ENCODE assay signal across 8 cellular contexts in the genomic region with DNA sequence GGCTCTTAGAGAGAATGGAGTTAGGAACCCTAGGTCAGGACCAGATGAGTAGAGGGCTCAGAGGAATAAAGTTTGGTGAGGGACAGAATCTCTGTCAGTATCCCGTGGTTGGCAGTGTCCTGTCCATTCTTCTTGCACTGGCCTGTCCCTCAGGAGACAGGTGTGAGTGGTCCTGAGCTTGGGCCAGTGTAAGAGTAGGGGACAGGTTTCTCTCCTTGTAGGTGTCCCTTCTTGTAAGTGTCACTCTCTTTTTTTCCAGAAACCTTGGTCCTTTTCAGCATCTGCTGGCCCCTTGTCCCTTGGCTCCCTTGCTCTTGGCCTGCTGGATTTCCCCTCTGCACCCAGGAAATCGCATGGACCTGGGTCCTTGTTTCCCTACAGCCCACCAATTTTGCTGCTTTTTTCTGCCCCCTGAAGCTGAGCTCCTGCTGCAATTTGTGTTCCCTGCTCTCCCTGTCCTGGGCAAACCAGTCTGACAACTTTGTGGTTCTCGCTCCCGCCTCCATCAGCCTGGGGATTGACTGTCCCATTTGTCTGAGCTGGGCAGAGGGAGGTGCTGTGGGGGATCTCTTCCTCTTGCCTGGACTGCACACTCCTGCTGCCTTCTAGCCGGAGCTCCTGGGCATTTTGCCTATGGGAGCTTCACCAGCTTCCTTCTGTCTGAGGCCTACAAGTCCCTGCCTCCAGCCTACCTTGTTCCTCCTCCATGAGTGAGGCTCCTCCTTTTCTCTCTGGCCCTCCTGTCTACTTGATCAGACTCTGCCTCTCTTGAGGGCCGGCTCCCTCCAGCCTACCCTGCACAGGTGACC. TPM values are rescaled to one million over a fixed set of nuclear protein-coding genes. Genes with fewer than 3 reads are reported as not detected.
DNase-seq lines count a peak whose midpoint lies in the region; TF ChIP-seq lines count a peak whose summit lies in the region.

No MANE protein-coding gene starts in this region.

- H3K9me3 ChIP-seq in Loucy (ENCODE audit: insufficient read depth, low read depth, low read length) (no peaks in the 10 kb centered on the region), iPS-18a (ENCODE audit: control insufficient read depth, low read depth, low read length) (no peaks in the 10 kb centered on the region), skeletal muscle tissue (ENCODE audit: control insufficient read depth in 3 of 3, low read length in 3 of 3) (no peaks in the 10 kb centered on the region)

- DNase-seq in Caki2 (ENCODE audit: low read depth) (peak; percentile 45), retina (no peak), GM13977 (ENCODE audit: low spot score) (no peak), brain microvascular endothelial cell (no peak)

- H2AFZ ChIP-seq in Loucy (ENCODE audit: low read length): no peak overlapping the region

- H3K79me2 ChIP-seq in Loucy (ENCODE audit: insufficient read depth, low read length): peaks cover 97% of the 10 kb centered on the region

- peak overlapping the region; percentile 77 for H3K27ac ChIP-seq in angular gyrus (ENCODE audit: low read depth, low read length)
- peak overlapping the region; percentile 32 for H3K27ac ChIP-seq in iPS-18a (ENCODE audit: low read length)
- H3K27ac ChIP-seq in skeletal muscle tissue (ENCODE audit: low read depth, low read length): peak overlapping the region; percentile 49
- no peak overlapping the region for H3K27ac ChIP-seq in brain microvascular endothelial cell

- H3F3A ChIP-seq in Loucy (ENCODE audit: low read depth): no peaks in the 10 kb centered on the region

- in situ Hi-C loops in Caki2 (cut with HindIII; ENCODE audit: low pct_unique_long_range_greater_than_20kb, low sequenced_read_pairs) (no loop called here), GM13977 (cut with MboI; ENCODE audit: low pct_unique_long_range_greater_than_20kb, low sequenced_read_pairs, unreplicated experiment) (no loop called here), brain microvascular endothelial cell (cut with HindIII; ENCODE audit: low pct_ligation_motif_present, low sequenced_read_pairs) (no loop called here)

- H3K4me3 ChIP-seq in Loucy (ENCODE audit: low read length, poor library complexity, severe bottlenecking) (peak overlapping the region; percentile 15), iPS-18a (ENCODE audit: low read length) (peak overlapping the region; percentile 28), skeletal muscle tissue (ENCODE audit: low read length in 3 of 3) (peak overlapping the region; percentile 4 to 33 (median 31)), brain microvascular endothelial cell (ENCODE audit: low read depth, low read length) (no peak overlapping the region)

- H3K27me3 ChIP-seq in Loucy (ENCODE audit: insufficient read depth, low read length, poor library complexity, severe bottlenecking): no peaks in the 10 kb centered on the region
- peaks cover 6% of the 10 kb centered on the region for H3K27me3 ChIP-seq in iPS-18a (ENCODE audit: control insufficient read depth, insufficient read depth, low read length)
- H3K27me3 ChIP-seq in skeletal muscle tissue (ENCODE audit: control insufficient read depth in 3 of 3, insufficient read depth in 3 of 3, low read length in 3 of 3): no peaks in the 10 kb centered on the region
- no peaks in the 10 kb centered on the region for H3K27me3 ChIP-seq in brain microvascular endothelial cell (replicated peaks)

- H3K36me3 ChIP-seq in Loucy (ENCODE audit: insufficient read depth, low read length) (no peaks in the 10 kb centered on the region), iPS-18a (ENCODE audit: control insufficient read depth, low read depth, low read length) (no peaks in the 10 kb centered on the region), skeletal muscle tissue (ENCODE audit: control insufficient read depth in 3 of 3, insufficient read depth in 3 of 3, low read length in 3 of 3) (peaks cover 0 to 2% (median 0%) of the 10 kb centered on the region in 3 donors), brain microvascular endothelial cell (replicated peaks) (peaks cover 12% of the 10 kb centered on the region)

- H3K4me1 ChIP-seq in Loucy (ENCODE audit: insufficient read depth, low read length, poor library complexity, severe bottlenecking) (peaks cover 82% of the 10 kb centered on the region), iPS-18a (ENCODE audit: control insufficient read depth, low read depth, low read length) (peaks cover 74% of the 10 kb centered on the region), skeletal muscle tissue (ENCODE audit: control insufficient read depth in 3 of 3, insufficient read depth in 3 of 3, low read length in 3 of 3) (peaks cover 86 to 88% (median 86%) of the 10 kb centered on the region in 3 donors)

- H3K9me2 ChIP-seq in Loucy (replicated peaks; ENCODE audit: low read depth, low read length): no peaks in the 10 kb centered on the region

- peaks cover 38% of the 10 kb centered on the region for H4K20me1 ChIP-seq in Loucy (ENCODE audit: insufficient read depth, low read length, poor library complexity, severe bottlenecking)

- peak overlapping the region; percentile 93 for H3K4me2 ChIP-seq in Loucy (ENCODE audit: low read depth, low read length, poor library complexity, severe bottlenecking)

- peak overlapping the region; percentile 71 for H3K9ac ChIP-seq in Loucy (ENCODE audit: low read depth, low read length, poor library complexity, severe bottlenecking)
- peak overlapping the region; percentile 8 for H3K9ac ChIP-seq in iPS-18a (ENCODE audit: low read length)
- H3K9ac ChIP-seq in skeletal muscle tissue (ENCODE audit: low read depth in 1 of 3, low read length in 3 of 3): peak overlapping the region; percentile 24 to 69 (median 51)

- TF ChIP-seq CTCF in Loucy (conservative IDR thresholded peaks at IDR 0.05; ENCODE audit: low read length) (no peak), GM13977 (IDR thresholded peaks at IDR 0.05; ENCODE audit: extremely low read depth, insufficient read depth, missing control alignments) (no peak), brain microvascular endothelial cell (IDR thresholded peaks at IDR 0.05; ENCODE audit: low read depth, low read length, missing control alignments) (no peak)

RNA-seq across cellular contexts. Expression of a gene that starts 6.5 kb away (rescaled TPM):
- 57.1 and 92.5 TPM in 2 replicates for total RNA-seq in Caki2 (2014; rRNA removed; shearing (Covaris generic); ENCODE audit: low replicate concordance)
- 6.3 TPM for total RNA-seq in skeletal muscle tissue

RNA-seq across cellular contexts. Expression of a gene that starts 52.3 kb away (rescaled TPM):
- 71.9 and 92.2 TPM in 2 replicates for total RNA-seq in Caki2 (2014; rRNA removed; shearing (Covaris generic); ENCODE audit: low replicate concordance)
- total RNA-seq in skeletal muscle tissue: 19.3 TPM

Comparison
In these comparisons a context has a peak if more than half of its experiments do, and no peak if none do; other contexts are left out.
1. H3K9ac ChIP-seq: peak in every context shown above with its lines; median percentile 71 in Loucy; 51 in skeletal muscle tissue; 8 in iPS-18a.